Comparison of ENCODE assay signal across 1 cellular context in the genomic region with DNA sequence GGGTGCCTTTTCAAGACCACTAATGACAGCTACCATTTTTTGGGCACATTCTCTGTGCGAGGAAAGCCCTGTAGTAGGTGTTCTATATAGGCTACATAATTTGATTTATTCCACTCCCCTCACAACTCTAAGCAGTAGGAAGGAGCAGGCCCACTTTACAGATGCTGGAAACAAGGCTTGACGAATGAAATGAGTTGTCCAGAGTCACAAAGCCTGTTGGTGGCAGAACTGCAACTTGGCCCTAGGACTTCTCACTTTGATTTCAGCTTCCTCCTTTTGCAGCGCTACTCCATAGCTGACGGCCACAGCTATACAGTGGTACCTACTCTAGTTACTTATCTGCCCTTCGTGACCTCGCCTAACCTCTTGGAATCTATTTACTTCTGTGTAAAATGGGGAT.
A peak's percentile ranks its signal among the peaks of the same experiment; 100 is the strongest.
TF ChIP-seq lines count a peak whose summit lies in the region.

No MANE protein-coding gene starts in this region.

TF ChIP-seq in HepG2, 621 proteins besides CTCF, POLR2A, EP300 and RAD21:
- TF ChIP-seq ZNF629 (CRISPR knock-in tag; conservative IDR thresholded peaks at IDR 0.05) (peak; percentile 81), ZMYM3 (CRISPR knock-in tag; IDR thresholded peaks at IDR 0.05) (peak; percentile 62; the same call in 1 of the 2 replicates), NPAS2 (CRISPR knock-in tag; IDR thresholded peaks at IDR 0.05; ENCODE audit: borderline replicate concordance) (no peak), WIZ (CRISPR knock-in tag; IDR thresholded peaks at IDR 0.05) (no peak), KDM1A (CRISPR knock-in tag; IDR thresholded peaks at IDR 0.05) (0 out of 2 replicates have a peak, but pooled peaks have one; percentile 25)
- TF ChIP-seq, protein P1, sequence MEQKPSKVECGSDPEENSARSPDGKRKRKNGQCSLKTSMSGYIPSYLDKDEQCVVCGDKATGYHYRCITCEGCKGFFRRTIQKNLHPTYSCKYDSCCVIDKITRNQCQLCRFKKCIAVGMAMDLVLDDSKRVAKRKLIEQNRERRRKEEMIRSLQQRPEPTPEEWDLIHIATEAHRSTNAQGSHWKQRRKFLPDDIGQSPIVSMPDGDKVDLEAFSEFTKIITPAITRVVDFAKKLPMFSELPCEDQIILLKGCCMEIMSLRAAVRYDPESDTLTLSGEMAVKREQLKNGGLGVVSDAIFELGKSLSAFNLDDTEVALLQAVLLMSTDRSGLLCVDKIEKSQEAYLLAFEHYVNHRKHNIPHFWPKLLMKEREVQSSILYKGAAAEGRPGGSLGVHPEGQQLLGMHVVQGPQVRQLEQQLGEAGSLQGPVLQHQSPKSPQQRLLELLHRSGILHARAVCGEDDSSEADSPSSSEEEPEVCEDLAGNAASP (CRISPR knock-in tag; IDR thresholded peaks at IDR 0.05; ENCODE audit: borderline replicate concordance) = peak; percentile 41; the same call in 1 of the 2 replicates
